ENCODE assay signal across 1 cellular context in genomic region chr5:131589510-131590348, GRCh38.
TF ChIP-seq lines count a peak whose summit lies in the region.

No MANE protein-coding gene starts in this region.

TF ChIP-seq in GM23338, 12 proteins besides CTCF, POLR2A, EP300 and RAD21 (continued from another document):
- TF ChIP-seq REST (IDR thresholded peaks at IDR 0.05; ENCODE audit: unreplicated experiment): no peak
- TF ChIP-seq ZNF114 (CRISPR knock-in tag; IDR thresholded peaks at IDR 0.05): no peak
- TF ChIP-seq EZH2phosphoT487 (IDR thresholded peaks at IDR 0.05; ENCODE audit: unreplicated experiment): no peak
- no peak for TF ChIP-seq ZNF331 (CRISPR knock-in tag; IDR thresholded peaks at IDR 0.05; ENCODE audit: low read depth)
- TF ChIP-seq EZH2 (IDR thresholded peaks at IDR 0.05; ENCODE audit: low read depth, unreplicated experiment): no peak
